ENCODE assay signal across 10 cellular contexts in genomic region chr2:115999039-115999438, GRCh38.
"Had no signal": no experiment of that assay in that cellular context is flagged by ENCODE, and none has a peak within 500 bp of the region (broad histone marks: within the 10 kb centered on the region; RNA-seq: fewer than 3 reads in every experiment).

No MANE protein-coding gene starts in this region.

- H2AFZ ChIP-seq: GM23248 had no signal

- H3K4me1 ChIP-seq: HAP-1 had no signal

- H3K27ac ChIP-seq: GM23248, HL-60, KMS-11 had no signal

- ATAC-seq: HCT116 had no signal

- H3K9me3 ChIP-seq: HAP-1 had no signal

- H3K9ac ChIP-seq: GM23248, KMS-11 had no signal

- H3K4me3 ChIP-seq: GM23248, HAP-1 had no signal

- DNase-seq: GM23248, GOT3, H7, HFFc6, IMR-90, KBM-7 had no signal

- H3K36me3 ChIP-seq: HAP-1 had no signal

- H3K4me2 ChIP-seq: KMS-11 had no signal
